Comparison of ENCODE assay signal across 1 cellular context in genomic region chr5:31965227-31965626, GRCh38.
TF ChIP-seq lines count a peak whose summit lies in the region.

No MANE protein-coding gene starts in this region.

TF ChIP-seq in H1, 55 proteins besides CTCF, POLR2A, EP300 and RAD21 (continued from another document):
- TF ChIP-seq, protein P1, sequence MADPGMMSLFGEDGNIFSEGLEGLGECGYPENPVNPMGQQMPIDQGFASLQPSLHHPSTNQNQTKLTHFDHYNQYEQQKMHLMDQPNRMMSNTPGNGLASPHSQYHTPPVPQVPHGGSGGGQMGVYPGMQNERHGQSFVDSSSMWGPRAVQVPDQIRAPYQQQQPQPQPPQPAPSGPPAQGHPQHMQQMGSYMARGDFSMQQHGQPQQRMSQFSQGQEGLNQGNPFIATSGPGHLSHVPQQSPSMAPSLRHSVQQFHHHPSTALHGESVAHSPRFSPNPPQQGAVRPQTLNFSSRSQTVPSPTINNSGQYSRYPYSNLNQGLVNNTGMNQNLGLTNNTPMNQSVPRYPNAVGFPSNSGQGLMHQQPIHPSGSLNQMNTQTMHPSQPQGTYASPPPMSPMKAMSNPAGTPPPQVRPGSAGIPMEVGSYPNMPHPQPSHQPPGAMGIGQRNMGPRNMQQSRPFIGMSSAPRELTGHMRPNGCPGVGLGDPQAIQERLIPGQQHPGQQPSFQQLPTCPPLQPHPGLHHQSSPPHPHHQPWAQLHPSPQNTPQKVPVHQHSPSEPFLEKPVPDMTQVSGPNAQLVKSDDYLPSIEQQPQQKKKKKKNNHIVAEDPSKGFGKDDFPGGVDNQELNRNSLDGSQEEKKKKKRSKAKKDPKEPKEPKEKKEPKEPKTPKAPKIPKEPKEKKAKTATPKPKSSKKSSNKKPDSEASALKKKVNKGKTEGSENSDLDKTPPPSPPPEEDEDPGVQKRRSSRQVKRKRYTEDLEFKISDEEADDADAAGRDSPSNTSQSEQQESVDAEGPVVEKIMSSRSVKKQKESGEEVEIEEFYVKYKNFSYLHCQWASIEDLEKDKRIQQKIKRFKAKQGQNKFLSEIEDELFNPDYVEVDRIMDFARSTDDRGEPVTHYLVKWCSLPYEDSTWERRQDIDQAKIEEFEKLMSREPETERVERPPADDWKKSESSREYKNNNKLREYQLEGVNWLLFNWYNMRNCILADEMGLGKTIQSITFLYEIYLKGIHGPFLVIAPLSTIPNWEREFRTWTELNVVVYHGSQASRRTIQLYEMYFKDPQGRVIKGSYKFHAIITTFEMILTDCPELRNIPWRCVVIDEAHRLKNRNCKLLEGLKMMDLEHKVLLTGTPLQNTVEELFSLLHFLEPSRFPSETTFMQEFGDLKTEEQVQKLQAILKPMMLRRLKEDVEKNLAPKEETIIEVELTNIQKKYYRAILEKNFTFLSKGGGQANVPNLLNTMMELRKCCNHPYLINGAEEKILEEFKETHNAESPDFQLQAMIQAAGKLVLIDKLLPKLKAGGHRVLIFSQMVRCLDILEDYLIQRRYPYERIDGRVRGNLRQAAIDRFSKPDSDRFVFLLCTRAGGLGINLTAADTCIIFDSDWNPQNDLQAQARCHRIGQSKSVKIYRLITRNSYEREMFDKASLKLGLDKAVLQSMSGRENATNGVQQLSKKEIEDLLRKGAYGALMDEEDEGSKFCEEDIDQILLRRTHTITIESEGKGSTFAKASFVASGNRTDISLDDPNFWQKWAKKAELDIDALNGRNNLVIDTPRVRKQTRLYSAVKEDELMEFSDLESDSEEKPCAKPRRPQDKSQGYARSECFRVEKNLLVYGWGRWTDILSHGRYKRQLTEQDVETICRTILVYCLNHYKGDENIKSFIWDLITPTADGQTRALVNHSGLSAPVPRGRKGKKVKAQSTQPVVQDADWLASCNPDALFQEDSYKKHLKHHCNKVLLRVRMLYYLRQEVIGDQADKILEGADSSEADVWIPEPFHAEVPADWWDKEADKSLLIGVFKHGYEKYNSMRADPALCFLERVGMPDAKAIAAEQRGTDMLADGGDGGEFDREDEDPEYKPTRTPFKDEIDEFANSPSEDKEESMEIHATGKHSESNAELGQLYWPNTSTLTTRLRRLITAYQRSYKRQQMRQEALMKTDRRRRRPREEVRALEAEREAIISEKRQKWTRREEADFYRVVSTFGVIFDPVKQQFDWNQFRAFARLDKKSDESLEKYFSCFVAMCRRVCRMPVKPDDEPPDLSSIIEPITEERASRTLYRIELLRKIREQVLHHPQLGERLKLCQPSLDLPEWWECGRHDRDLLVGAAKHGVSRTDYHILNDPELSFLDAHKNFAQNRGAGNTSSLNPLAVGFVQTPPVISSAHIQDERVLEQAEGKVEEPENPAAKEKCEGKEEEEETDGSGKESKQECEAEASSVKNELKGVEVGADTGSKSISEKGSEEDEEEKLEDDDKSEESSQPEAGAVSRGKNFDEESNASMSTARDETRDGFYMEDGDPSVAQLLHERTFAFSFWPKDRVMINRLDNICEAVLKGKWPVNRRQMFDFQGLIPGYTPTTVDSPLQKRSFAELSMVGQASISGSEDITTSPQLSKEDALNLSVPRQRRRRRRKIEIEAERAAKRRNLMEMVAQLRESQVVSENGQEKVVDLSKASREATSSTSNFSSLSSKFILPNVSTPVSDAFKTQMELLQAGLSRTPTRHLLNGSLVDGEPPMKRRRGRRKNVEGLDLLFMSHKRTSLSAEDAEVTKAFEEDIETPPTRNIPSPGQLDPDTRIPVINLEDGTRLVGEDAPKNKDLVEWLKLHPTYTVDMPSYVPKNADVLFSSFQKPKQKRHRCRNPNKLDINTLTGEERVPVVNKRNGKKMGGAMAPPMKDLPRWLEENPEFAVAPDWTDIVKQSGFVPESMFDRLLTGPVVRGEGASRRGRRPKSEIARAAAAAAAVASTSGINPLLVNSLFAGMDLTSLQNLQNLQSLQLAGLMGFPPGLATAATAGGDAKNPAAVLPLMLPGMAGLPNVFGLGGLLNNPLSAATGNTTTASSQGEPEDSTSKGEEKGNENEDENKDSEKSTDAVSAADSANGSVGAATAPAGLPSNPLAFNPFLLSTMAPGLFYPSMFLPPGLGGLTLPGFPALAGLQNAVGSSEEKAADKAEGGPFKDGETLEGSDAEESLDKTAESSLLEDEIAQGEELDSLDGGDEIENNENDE (IDR thresholded peaks at IDR 0.05; ENCODE audit: insufficient replicate concordance, low read length) = no peak
- TF ChIP-seq BRCA1 (IDR thresholded peaks at IDR 0.05; ENCODE audit: low read depth, low read length) (no peak), FOSL1 (IDR thresholded peaks at IDR 0.05; ENCODE audit: insufficient read depth, low read depth, low read length) (no peak), ASH2L (IDR thresholded peaks at IDR 0.05; ENCODE audit: low read length) (no peak), NRF1 (IDR thresholded peaks at IDR 0.05; ENCODE audit: low read depth, low read length) (no peak), CTBP2 (IDR thresholded peaks at IDR 0.05; ENCODE audit: borderline replicate concordance, insufficient read depth, insufficient read length, low read length) (no peak), TBP (IDR thresholded peaks at IDR 0.05; ENCODE audit: low read depth, low read length) (no peak), YY1 (IDR thresholded peaks at IDR 0.05; ENCODE audit: low read depth, low read length) (peak; percentile 66; the same call in 1 of the 2 replicates), E2F6 (IDR thresholded peaks at IDR 0.05) (peak; percentile 54; the same call in 1 of the 2 replicates), GTF2F1 (IDR thresholded peaks at IDR 0.05; ENCODE audit: borderline replicate concordance, low read depth, low read length) (no peak), SRF (IDR thresholded peaks at IDR 0.05; ENCODE audit: low read depth, low read length) (no peak), GABPA (IDR thresholded peaks at IDR 0.05; ENCODE audit: borderline replicate concordance, insufficient read depth, low read length) (no peak), RBBP5 (IDR thresholded peaks at IDR 0.05; ENCODE audit: borderline replicate concordance, low read depth, low read length) (no peak), SP2 (IDR thresholded peaks at IDR 0.05; ENCODE audit: low read length) (no peak), NANOG (IDR thresholded peaks at IDR 0.05; ENCODE audit: insufficient read depth, low read depth, low read length, poor library complexity, severe bottlenecking) (no peak), SP4 (IDR thresholded peaks at IDR 0.05; ENCODE audit: low read length) (no peak)
